Comparison of ENCODE assay signal across 8 cellular contexts in the genomic region with DNA sequence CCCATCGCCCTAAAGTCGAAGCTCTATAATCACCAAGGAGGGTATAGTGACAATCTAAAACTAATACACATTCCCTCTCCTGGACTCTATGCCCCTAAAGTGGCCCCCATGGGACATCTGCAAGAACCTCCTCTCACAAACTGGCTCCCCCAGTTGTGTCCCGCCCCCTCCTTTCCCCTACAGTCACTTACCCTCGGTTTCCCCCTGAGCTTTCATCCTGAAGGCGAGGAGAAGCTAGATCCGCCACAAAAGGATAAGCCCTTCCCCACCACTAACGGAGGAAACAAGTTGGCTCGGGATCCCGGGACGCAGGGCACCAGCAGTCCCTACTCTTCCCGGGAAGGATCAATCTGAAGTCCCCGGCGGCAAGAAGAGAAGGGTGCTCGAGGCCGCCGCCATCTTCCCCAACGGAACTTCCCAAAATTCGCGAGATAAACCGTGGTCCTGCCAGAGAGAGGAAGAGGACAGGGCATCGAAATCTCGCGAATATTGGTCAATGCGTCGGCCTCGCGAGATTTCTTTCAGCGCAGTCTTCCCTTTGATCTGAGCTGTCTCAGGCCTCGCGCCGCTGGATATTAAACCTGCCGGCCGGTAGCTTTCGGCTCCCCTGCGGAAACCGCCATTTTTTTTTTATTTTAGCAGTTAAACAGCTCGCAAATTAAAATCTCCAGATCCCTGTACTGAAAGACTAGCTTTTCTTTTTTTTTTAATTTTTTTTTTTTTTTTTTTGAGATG. TPM values are rescaled to one million over a fixed set of nuclear protein-coding genes. Genes with fewer than 3 reads are reported as not detected.
A peak's percentile ranks its signal among the peaks of the same experiment; 100 is the strongest.
DNase-seq lines count a peak whose midpoint lies in the region; ATAC-seq and TF ChIP-seq lines count a peak whose summit lies in the region.

A gene with protein sequence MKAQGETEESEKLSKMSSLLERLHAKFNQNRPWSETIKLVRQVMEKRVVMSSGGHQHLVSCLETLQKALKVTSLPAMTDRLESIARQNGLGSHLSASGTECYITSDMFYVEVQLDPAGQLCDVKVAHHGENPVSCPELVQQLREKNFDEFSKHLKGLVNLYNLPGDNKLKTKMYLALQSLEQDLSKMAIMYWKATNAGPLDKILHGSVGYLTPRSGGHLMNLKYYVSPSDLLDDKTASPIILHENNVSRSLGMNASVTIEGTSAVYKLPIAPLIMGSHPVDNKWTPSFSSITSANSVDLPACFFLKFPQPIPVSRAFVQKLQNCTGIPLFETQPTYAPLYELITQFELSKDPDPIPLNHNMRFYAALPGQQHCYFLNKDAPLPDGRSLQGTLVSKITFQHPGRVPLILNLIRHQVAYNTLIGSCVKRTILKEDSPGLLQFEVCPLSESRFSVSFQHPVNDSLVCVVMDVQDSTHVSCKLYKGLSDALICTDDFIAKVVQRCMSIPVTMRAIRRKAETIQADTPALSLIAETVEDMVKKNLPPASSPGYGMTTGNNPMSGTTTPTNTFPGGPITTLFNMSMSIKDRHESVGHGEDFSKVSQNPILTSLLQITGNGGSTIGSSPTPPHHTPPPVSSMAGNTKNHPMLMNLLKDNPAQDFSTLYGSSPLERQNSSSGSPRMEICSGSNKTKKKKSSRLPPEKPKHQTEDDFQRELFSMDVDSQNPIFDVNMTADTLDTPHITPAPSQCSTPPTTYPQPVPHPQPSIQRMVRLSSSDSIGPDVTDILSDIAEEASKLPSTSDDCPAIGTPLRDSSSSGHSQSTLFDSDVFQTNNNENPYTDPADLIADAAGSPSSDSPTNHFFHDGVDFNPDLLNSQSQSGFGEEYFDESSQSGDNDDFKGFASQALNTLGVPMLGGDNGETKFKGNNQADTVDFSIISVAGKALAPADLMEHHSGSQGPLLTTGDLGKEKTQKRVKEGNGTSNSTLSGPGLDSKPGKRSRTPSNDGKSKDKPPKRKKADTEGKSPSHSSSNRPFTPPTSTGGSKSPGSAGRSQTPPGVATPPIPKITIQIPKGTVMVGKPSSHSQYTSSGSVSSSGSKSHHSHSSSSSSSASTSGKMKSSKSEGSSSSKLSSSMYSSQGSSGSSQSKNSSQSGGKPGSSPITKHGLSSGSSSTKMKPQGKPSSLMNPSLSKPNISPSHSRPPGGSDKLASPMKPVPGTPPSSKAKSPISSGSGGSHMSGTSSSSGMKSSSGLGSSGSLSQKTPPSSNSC (N-terminal part only) (minus strand): TSS at position 417 of the 735 bp plus-strand sequence. CDS start 201 bp downstream, at position 216.

- TF ChIP-seq CTCF in RWPE2 (IDR thresholded peaks at IDR 0.05; ENCODE audit: poor library complexity, severe bottlenecking) (no peak), fibroblast of mammary gland (conservative IDR thresholded peaks at IDR 0.05; ENCODE audit: control insufficient read depth, insufficient read depth, low read depth, low read length) (no peak), natural killer cell (IDR thresholded peaks at IDR 0.05) (no peak)

- no peaks in the 10 kb centered on the region for H3K27me3 ChIP-seq in RWPE2 (ENCODE audit: insufficient read depth, poor library complexity, severe bottlenecking)

- H3K4me3 ChIP-seq in RWPE2 (ENCODE audit: severe bottlenecking) (peak within 1 kb of the TSS; percentile 71), fibroblast of mammary gland (ENCODE audit: control insufficient read depth, low read depth, low read length) (peak within 1 kb of the TSS; percentile 83)

- H3K9me3 ChIP-seq in RWPE2 (ENCODE audit: severe bottlenecking), result no peaks in the 10 kb centered on the region

- no peaks in the 10 kb centered on the region for H3K27me3 Mint-ChIP-seq in activated T-helper 2 cell treated with anti-CD3 and anti-CD28 coated beads, Interferon-gamma antibody, Interleukin-2, Interleukin-4, amounts not matched to agents 10 μg/mL and 5 μg/mL and 100 μg/mL, durations not matched to agents 14 hours and 24 hours and 36 hours (ENCODE audit: low read depth)
- H3K27me3 Mint-ChIP-seq in natural killer cell (ENCODE audit: low read depth in 2 of 2), result no peaks in the 10 kb centered on the region

- H3K4me1 Mint-ChIP-seq in activated T-helper 2 cell treated with anti-CD3 and anti-CD28 coated beads, Interferon-gamma antibody, Interleukin-2, Interleukin-4, amounts not matched to agents 10 μg/mL and 5 μg/mL and 100 μg/mL, durations not matched to agents 14 hours and 24 hours and 36 hours (ENCODE audit: low read depth), result peaks cover 14% of the 10 kb centered on the region
- H3K4me1 Mint-ChIP-seq in natural killer cell, result peaks cover 17 to 21% of the 10 kb centered on the region in 2 donors

- H3K36me3 Mint-ChIP-seq in activated T-helper 2 cell treated with anti-CD3 and anti-CD28 coated beads, Interferon-gamma antibody, Interleukin-2, Interleukin-4, amounts not matched to agents 10 μg/mL and 5 μg/mL and 100 μg/mL, durations not matched to agents 14 hours and 24 hours and 36 hours (ENCODE audit: low read depth), result peaks cover 26% of the 10 kb centered on the region
- H3K36me3 Mint-ChIP-seq in natural killer cell, result no peaks in the 10 kb centered on the region

- H3K4me3 Mint-ChIP-seq in activated T-helper 2 cell treated with anti-CD3 and anti-CD28 coated beads, Interferon-gamma antibody, Interleukin-2, Interleukin-4, amounts not matched to agents 10 μg/mL and 5 μg/mL and 100 μg/mL, durations not matched to agents 14 hours and 24 hours and 36 hours (ENCODE audit: low read depth), result peak within 1 kb of the TSS; percentile 97
- peak within 1 kb of the TSS; percentile 94 for H3K4me3 Mint-ChIP-seq in natural killer cell

- H3K27ac ChIP-seq in RWPE2 (ENCODE audit: poor library complexity, severe bottlenecking), result peak within 1 kb of the TSS; percentile 50

- no peaks in the 10 kb centered on the region for H3K9me3 Mint-ChIP-seq in activated T-helper 2 cell treated with anti-CD3 and anti-CD28 coated beads, Interferon-gamma antibody, Interleukin-2, Interleukin-4, amounts not matched to agents 10 μg/mL and 5 μg/mL and 100 μg/mL, durations not matched to agents 14 hours and 24 hours and 36 hours
- no peaks in the 10 kb centered on the region for H3K9me3 Mint-ChIP-seq in natural killer cell

- peaks cover 25% of the 10 kb centered on the region for H3K36me3 ChIP-seq in RWPE2 (ENCODE audit: low read depth)

- ATAC-seq in RWPE2 (ENCODE audit: low read depth), result peak; percentile 98
- peak; percentile 95 to 97 (median 96) for ATAC-seq in natural killer cell

- intact Hi-C loops in activated T-helper 2 cell treated with anti-CD3 and anti-CD28 coated beads, Interferon-gamma antibody, Interleukin-2, Interleukin-4, amounts not matched to agents 10 μg/mL and 5 μg/mL and 100 μg/mL, durations not matched to agents 14 hours and 24 hours and 36 hours (cut with micrococcal nuclease), result loop anchor here (1.0 to 2.0 kb wide), 2 partner anchors 10 to 46 kb away; a partner anchor contains a TSS
- intact Hi-C loops in natural killer cell (cut with micrococcal nuclease), result loop anchor here (1.0 kb wide), 1 partner anchor 10 kb away; a partner anchor contains a TSS

- DNase-seq in Daoy (ENCODE audit: low read depth) (peak; percentile 95), H4 (ENCODE audit: low spot score) (peak; percentile 97), LoVo (ENCODE audit: low spot score) (peak; percentile 99), RWPE2 (ENCODE audit: low spot score) (peak; percentile 92), fibroblast of mammary gland (ENCODE audit: low read depth) (peak; percentile 99), natural killer cell (peak; percentile 87)
- DNase-seq in activated T-helper 2 cell treated with anti-CD3 and anti-CD28 coated beads, Interferon-gamma antibody, Interleukin-2, Interleukin-4, amounts not matched to agents 10 μg/mL and 5 μg/mL and 100 μg/mL, durations not matched to agents 14 hours and 24 hours and 36 hours (ENCODE audit: low spot score), result peak; percentile 92
- peak; percentile 90 for DNase-seq in stimulated activated naive CD4-positive, alpha-beta T cell treated with Interleukin-2 at 50 U/mL for 16 hours (lab: John Stamatoyannopoulos, UW)

- H3K27ac Mint-ChIP-seq in activated T-helper 2 cell treated with anti-CD3 and anti-CD28 coated beads, Interferon-gamma antibody, Interleukin-2, Interleukin-4, amounts not matched to agents 10 μg/mL and 5 μg/mL and 100 μg/mL, durations not matched to agents 14 hours and 24 hours and 36 hours, result peak within 1 kb of the TSS; percentile 96
- peak within 1 kb of the TSS; percentile 92 to 97 for H3K27ac Mint-ChIP-seq in natural killer cell

- peaks cover 2% of the 10 kb centered on the region for H3K4me1 ChIP-seq in RWPE2 (ENCODE audit: insufficient read depth, poor library complexity, severe bottlenecking)

RNA-seq across cellular contexts. Expression of the gene that starts here (rescaled TPM):
- 8.4 and 9.5 TPM in 2 replicates for total RNA-seq in Daoy (2014; rRNA removed; shearing (Covaris generic))
- total RNA-seq in H4 (2014; rRNA removed; shearing (Covaris generic)), result 12.8 and 14.2 TPM in 2 replicates
- total RNA-seq in activated T-helper 2 cell treated with anti-CD3 and anti-CD28 coated beads, Interferon-gamma antibody, Interleukin-2, Interleukin-4, amounts not matched to agents 10 μg/mL and 5 μg/mL and 100 μg/mL, durations not matched to agents 14 hours and 24 hours and 36 hours, result 63.7 and 64.1 TPM in 2 replicates
- 10 to 100 TPM; 44.3 to 63.8 (median 53.4) TPM for total RNA-seq in natural killer cell

Comparison
In these comparisons a context has a peak if more than half of its experiments do, and no peak if none do; other contexts are left out.
1. Peak in every context shown above with its lines: DNase-seq, ATAC-seq, H3K4me3 ChIP-seq and H3K27ac ChIP-seq.